26 cellular contexts compared by ENCODE assay signal in genomic region chr14:64604854-64605253, GRCh38. TPM values are rescaled to one million over a fixed set of nuclear protein-coding genes. Genes with fewer than 3 reads are reported as not detected.
A peak's percentile ranks its signal among the peaks of the same experiment; 100 is the strongest.
DNase-seq lines count a peak whose midpoint lies in the region; ATAC-seq and TF ChIP-seq lines count a peak whose summit lies in the region.
"Had no signal": no experiment of that assay in that cellular context is flagged by ENCODE, and none has a peak within 500 bp of the region (broad histone marks: within the 10 kb centered on the region; RNA-seq: fewer than 3 reads in every experiment).

No MANE protein-coding gene starts in this region.

- H3K27ac ChIP-seq in mammary epithelial cell (ENCODE audit: insufficient read depth, low read depth, low read length) = no peak overlapping the region
- no peak overlapping the region for H3K27ac ChIP-seq in breast epithelium
- H3K27ac ChIP-seq in psoas muscle = no peak overlapping the region
- H3K27ac ChIP-seq: BLaER1, body of pancreas, heart right ventricle, neutrophil, upper lobe of right lung had no signal

- H3K9ac ChIP-seq in mammary epithelial cell (ENCODE audit: insufficient read depth, low read length) = no peak overlapping the region
- H3K9ac ChIP-seq: BLaER1 had no signal

- H2AFZ ChIP-seq in mammary epithelial cell (ENCODE audit: low read depth, low read length) = no peak overlapping the region

- in situ Hi-C loops in mammary epithelial cell (cut with MboI; ENCODE audit: low sequenced_read_pairs in 2 of 2) = no loop called here

- no peaks in the 10 kb centered on the region for H3K79me2 ChIP-seq in mammary epithelial cell (ENCODE audit: insufficient read depth, low read length)

- TF ChIP-seq POLR2A in breast epithelium (IDR thresholded peaks at IDR 0.05) = no peak

- dilution Hi-C loops in mammary epithelial cell (cut with HindIII; ENCODE audit: low sequenced_read_pairs) = no loop called here

- peak; percentile 57 for DNase-seq in mammary epithelial cell
- no peak for DNase-seq in breast epithelium (ENCODE audit: low spot score in 2 of 2)
- DNase-seq in NCI-H345 treated with DMSO at 0.1 percent for 48 hours (lab: John Stamatoyannopoulos, UW; ENCODE audit: unreplicated experiment) = peak; percentile 47
- DNase-seq in psoas muscle = no peak
- DNase-seq in activated CD4-positive, alpha-beta T cell treated with anti-CD3 and anti-CD28 coated beads, Interleukin-2, amount 50 U/mL, for 4 hours = no peak
- no peak for DNase-seq in kidney tubule cell (ENCODE audit: low spot score)
- DNase-seq: activated gamma-delta T cell; activated naive CD8-positive, alpha-beta T cell treated with anti-CD3 and anti-CD28 coated beads, Interleukin-2, amount 50 U/mL, for 24 hours; activated T-cell treated with anti-CD3 and anti-CD28 coated beads, Interleukin-2, amount 50 U/mL, for 1 hour; body of pancreas; Caco-2; H7; heart right ventricle; left colon; mesenchymal stem cell; NCI-H2081 treated with DMSO at 0.1 percent for 48 hours; NCI-H748 treated with DMSO at 0.1 percent for 48 hours; SIG-M5; small intestine; stimulated activated CD4-positive, alpha-beta T cell treated with anti-CD3 and anti-CD28 coated beads, Interleukin-1b, Interleukin-23, amount 100 ng/mL, for 48 hours; upper lobe of right lung had no signal

- H4K20me1 ChIP-seq in mammary epithelial cell (ENCODE audit: insufficient read depth, low read length) = no peaks in the 10 kb centered on the region
- H4K20me1 ChIP-seq: BLaER1 had no signal

- WGBS in mammary epithelial cell (ENCODE audit: low coverage, missing lambda C conversion rate) = 81% methylated on average over 6 of the region's 6 CpGs
- WGBS in psoas muscle, 3 donors = 82 to 93% (median 84%) methylated on average over 6 of the region's 6 CpGs

- H3K4me2 ChIP-seq in mammary epithelial cell (ENCODE audit: insufficient read depth, low read depth, low read length) = no peak overlapping the region
- H3K4me2 ChIP-seq: BLaER1 had no signal

- ATAC-seq in esophagus mucosa = peak; percentile 92
- no peak for ATAC-seq in psoas muscle
- no peak for ATAC-seq in GM21528 (IDR thresholded peaks at IDR 0.05; ENCODE audit: low FRiP score, unreplicated experiment)
- ATAC-seq: activated CD4-positive, CD25-positive, alpha-beta regulatory T cell treated with anti-CD3 and anti-CD28 coated beads, Interleukin-2, amount 50 U/mL, for 24 hours; activated naive CD8-positive, alpha-beta T cell treated with anti-CD3 and anti-CD28 coated beads, Interleukin-2, amount 50 U/mL, for 24 hours; body of pancreas; heart right ventricle; left colon; upper lobe of right lung had no signal

- H3K27me3 ChIP-seq in mammary epithelial cell (ENCODE audit: insufficient read depth, low read length) (peaks cover 4% of the 10 kb centered on the region), breast epithelium (no peaks in the 10 kb centered on the region), psoas muscle (ENCODE audit: insufficient read depth in 3 of 3, low read length in 2 of 3) (no peaks in the 10 kb centered on the region)
- H3K27me3 ChIP-seq: BLaER1, body of pancreas had no signal

- BruUV-seq in mammary epithelial cell (replicated peaks; lab: Mats Ljungman, UMichigan) = no TSS peak

- H3K4me3 ChIP-seq in mammary epithelial cell (replicated peaks in 1 of 3; ENCODE audit: insufficient read depth in 1 of 3, low read depth in 2 of 3, low read length in 3 of 3) (no peak overlapping the region), breast epithelium (no peak overlapping the region), psoas muscle (no peak overlapping the region)
- H3K4me3 ChIP-seq: BLaER1, body of pancreas, heart right ventricle, upper lobe of right lung had no signal

- no peak for TF ChIP-seq CTCF in mammary epithelial cell (conservative IDR thresholded peaks at IDR 0.05 in 1 of 2, IDR thresholded peaks at IDR 0.05 in 1 of 2; ENCODE audit: extremely low read depth in 1 of 2, insufficient read depth in 1 of 2, low read depth in 1 of 2, low read length in 2 of 2)
- TF ChIP-seq CTCF in breast epithelium (IDR thresholded peaks at IDR 0.05) = no peak
- no peak for TF ChIP-seq CTCF in psoas muscle (IDR thresholded peaks at IDR 0.05)

- CTCF ChIA-PET in mammary epithelial cell (lab: Charles Lee; ENCODE audit: low non-redundant PET) = no interaction called here

- intact Hi-C loops in mammary epithelial cell (cut with micrococcal nuclease) (no loop called here), breast epithelium (cut with DNase I; ENCODE audit: low total_unique reads) (no loop called here), psoas muscle (cut with DNase I) (no loop called here)

- H3K9me3 ChIP-seq in mammary epithelial cell (replicated peaks; ENCODE audit: insufficient read depth, low read length) = no peaks in the 10 kb centered on the region
- no peaks in the 10 kb centered on the region for H3K9me3 ChIP-seq in breast epithelium
- H3K9me3 ChIP-seq in psoas muscle = no peaks in the 10 kb centered on the region
- H3K9me3 ChIP-seq: body of pancreas, Caco-2, heart right ventricle, neutrophil, upper lobe of right lung had no signal

- H3K36me3 ChIP-seq in mammary epithelial cell (ENCODE audit: insufficient read depth, low read length) (no peaks in the 10 kb centered on the region), breast epithelium (no peaks in the 10 kb centered on the region), psoas muscle (ENCODE audit: insufficient read depth in 1 of 2, low read depth in 1 of 2) (no peaks in the 10 kb centered on the region)
- H3K36me3 ChIP-seq: BLaER1, heart right ventricle, neutrophil, upper lobe of right lung had no signal

- H3K4me1 ChIP-seq in mammary epithelial cell (ENCODE audit: insufficient read depth, low read length) = no peaks in the 10 kb centered on the region
- H3K4me1 ChIP-seq in breast epithelium = no peaks in the 10 kb centered on the region
- H3K4me1 ChIP-seq in psoas muscle = no peaks in the 10 kb centered on the region
- H3K4me1 ChIP-seq: BLaER1, body of pancreas, heart right ventricle, upper lobe of right lung had no signal

RNA-seq across cellular contexts. Expression of gene PPP1R36, which starts 55.1 kb away (rescaled TPM):
- 1 to 10 TPM in 1 of 2 donors, not detected in 1; 1.7 TPM for total RNA-seq in mammary epithelial cell
- polyA plus RNA-seq in mammary epithelial cell = 0.12 TPM
- polyA minus RNA-seq in mammary epithelial cell = not detected
- 1 to 10 TPM; 2.3 to 6.4 (median 3.4) TPM for total RNA-seq in breast epithelium
- 0.20 TPM for total RNA-seq in esophagus mucosa
- total RNA-seq in psoas muscle = under 1 TPM in 3 of 4 donors, not detected in 1; 0.30 to 0.71 (median 0.46) TPM
- under 1 TPM in 2 of 3 donors, not detected in 1; 0.16 to 0.86 TPM for polyA plus RNA-seq in psoas muscle

Comparison
In these comparisons a context has a peak if more than half of its experiments do, and no peak if none do; other contexts are left out.
1. DNase-seq: peak in mammary epithelial cell (single experiment) and NCI-H345 treated with DMSO at 0.1 percent for 48 hours (single experiment); none in breast epithelium (0 of 2), psoas muscle (0 of 2), activated CD4-positive, alpha-beta T cell treated with anti-CD3 and anti-CD28 coated beads, Interleukin-2, amount 50 U/mL, for 4 hours (0 of 2) and kidney tubule cell (single experiment).